ENCODE assay signal across 10 cellular contexts in genomic region chr4:172813359-172813923, GRCh38.
A peak's percentile ranks its signal among the peaks of the same experiment; 100 is the strongest.
DNase-seq lines count a peak whose midpoint lies in the region; ATAC-seq lines count a peak whose summit lies in the region.
"Had no signal": no experiment of that assay in that cellular context is flagged by ENCODE, and none has a peak within 500 bp of the region (broad histone marks: within the 10 kb centered on the region; RNA-seq: fewer than 3 reads in every experiment).

No MANE protein-coding gene starts in this region.

- DNase-seq in glomerular visceral epithelial cell (ENCODE audit: extremely low spot score) (peak; percentile 57), NCI-H2029 (lab: John Stamatoyannopoulos, UW) (no peak), kidney glomerular epithelial cell (lab: John Stamatoyannopoulos, UW) (no peak), T-helper 9 cell (no peak)
- DNase-seq in activated CD8-positive, alpha-beta memory T cell treated with anti-CD3 and anti-CD28 coated beads for 24 hours, result no peak
- DNase-seq: activated naive CD4-positive, alpha-beta T cell; immature natural killer cell had no signal

- peak; percentile 74 for ATAC-seq in GM18868 (IDR thresholded peaks at IDR 0.05; ENCODE audit: unreplicated experiment)
- ATAC-seq in GM21723 (IDR thresholded peaks at IDR 0.05; ENCODE audit: unreplicated experiment), result peak; percentile 60
- ATAC-seq in HG03378 (IDR thresholded peaks at IDR 0.05; ENCODE audit: unreplicated experiment), result peak; percentile 93
